37 cellular contexts compared by ENCODE assay signal in the genomic region with DNA sequence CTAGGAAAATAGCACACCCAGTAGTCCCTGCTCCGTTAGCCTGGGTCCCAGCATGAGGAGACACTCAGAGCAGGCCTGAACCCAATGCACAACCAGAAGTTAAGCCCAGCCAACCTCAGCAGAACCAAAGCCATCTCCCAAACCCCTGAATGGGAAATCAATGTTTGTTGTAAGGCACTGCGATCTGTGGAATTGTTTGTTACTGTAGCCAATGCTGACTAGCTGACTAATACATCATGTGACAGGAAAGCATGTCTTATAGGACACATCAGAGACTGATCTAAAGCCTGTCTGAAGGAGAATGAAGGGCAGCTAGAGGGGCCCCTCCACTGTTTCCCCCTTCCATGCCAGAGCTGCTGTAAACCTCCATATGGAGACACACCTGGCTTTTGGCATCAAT.
A peak's percentile ranks its signal among the peaks of the same experiment; 100 is the strongest.
DNase-seq lines count a peak whose midpoint lies in the region; ATAC-seq, FAIRE-seq and TF ChIP-seq lines count a peak whose summit lies in the region.
"Had no signal": no experiment of that assay in that cellular context is flagged by ENCODE, and none has a peak within 500 bp of the region (broad histone marks: within the 10 kb centered on the region; RNA-seq: fewer than 3 reads in every experiment).

No MANE protein-coding gene starts in this region.

- no peak overlapping the region for H3K4me3 Mint-ChIP-seq in T-cell
- H3K4me3 Mint-ChIP-seq: B cell; CD14-positive monocyte; CD4-positive, alpha-beta memory T cell; CD4-positive, alpha-beta T cell; CD4-positive, CD25-positive, alpha-beta regulatory T cell; CD8-positive, alpha-beta memory T cell; CD8-positive, alpha-beta T cell had no signal

- H3K4me3 ChIP-seq in HepG2 (replicated peaks in 1 of 3; ENCODE audit: insufficient read depth in 1 of 3, low read depth in 2 of 3, low read length in 3 of 3) (no peak overlapping the region), right lobe of liver (no peak overlapping the region), K562 (no peak overlapping the region)
- H3K4me3 ChIP-seq: A549; BLaER1; BLaER1 treated with 17β-estradiol and CSF1 and Interleukin-3, amounts not matched to agents 10 nM and 100 nM had no signal

- 7% methylated on average over 2 of the region's 2 CpGs for WGBS in HepG2 (ENCODE audit: low lambda C conversion rate)
- WGBS in right lobe of liver (ENCODE audit: insufficient coverage, low coverage, low lambda C conversion rate, missing lambda C conversion rate): 65% methylated on average over 2 of the region's 2 CpGs
- WGBS in K562 (ENCODE audit: insufficient coverage, low coverage, missing lambda C conversion rate): 0% methylated on average over 2 of the region's 2 CpGs

- peak; percentile 14 for DNase-seq in NCI-H2171 treated with DMSO at 0.1 percent for 48 hours (lab: John Stamatoyannopoulos, UW)
- DNase-seq in NCI-H2171 (lab: John Stamatoyannopoulos, UW): no peak
- peak; percentile 40 for DNase-seq in NCI-H82 (lab: John Stamatoyannopoulos, UW)
- no peak for DNase-seq in NCI-H82 treated with DMSO at 0.1 percent for 48 hours (lab: John Stamatoyannopoulos, UW; ENCODE audit: unreplicated experiment)
- DNase-seq in HepG2 (ENCODE audit: low spot score): no peak
- DNase-seq in right lobe of liver: no peak
- no peak for DNase-seq in K562 (ENCODE audit: extremely low read depth in 1 of 4, low spot score in 3 of 4)
- no peak for DNase-seq in T-cell
- DNase-seq: 8988T; ACHN; AML-193; BE2C; C1 segment of cervical spinal cord; Caco-2; Calu3; CD4-positive, alpha-beta memory T cell; CD4-positive, alpha-beta T cell; CD4-positive, CD25-positive, alpha-beta regulatory T cell; CD8-positive, alpha-beta memory T cell; CD8-positive, alpha-beta T cell; COR-L47; DMS 273 treated with DMSO at 0.1 percent for 48 hours; DMS153; DMS53; DMS79; DMS79 treated with DMSO at 0.1 percent for 48 hours; DND-41; EL had no signal

- H3K4me2 ChIP-seq in HepG2 (ENCODE audit: low read depth, low read length): no peak overlapping the region
- no peak overlapping the region for H3K4me2 ChIP-seq in K562 (ENCODE audit: insufficient read depth, low read length)
- H3K4me2 ChIP-seq: A549; BLaER1; BLaER1 treated with 17β-estradiol and CSF1 and Interleukin-3, amounts not matched to agents 10 nM and 100 nM had no signal

- no peak overlapping the region for H3K27ac ChIP-seq in HepG2 (ENCODE audit: extremely low read length, insufficient read depth, low read length)
- no peak overlapping the region for H3K27ac ChIP-seq in right lobe of liver
- no peak overlapping the region for H3K27ac ChIP-seq in K562 (ENCODE audit: extremely low read depth, low read depth, low read length)
- H3K27ac ChIP-seq: 22Rv1; A549; BLaER1; BLaER1 treated with 17β-estradiol and CSF1 and Interleukin-3, amounts not matched to agents 10 nM and 100 nM; C4-2B had no signal

- H3K79me2 ChIP-seq in HepG2 (ENCODE audit: insufficient read depth, low read length) (no peaks in the 10 kb centered on the region), K562 (ENCODE audit: control insufficient read depth, insufficient read depth, low read length) (no peaks in the 10 kb centered on the region)

- peaks cover 0 to 6% (median 0%) of the 10 kb centered on the region in 3 donors for H3K9me3 Mint-ChIP-seq in T-cell
- H3K9me3 Mint-ChIP-seq: CD4-positive, alpha-beta T cell; CD8-positive, alpha-beta T cell had no signal

- no peaks in the 10 kb centered on the region for H3K4me1 ChIP-seq in HepG2 (ENCODE audit: insufficient read depth, low read length)
- no peaks in the 10 kb centered on the region for H3K4me1 ChIP-seq in right lobe of liver
- H3K4me1 ChIP-seq in K562 (replicated peaks in 1 of 2; ENCODE audit: control insufficient read depth in 2 of 2, insufficient read depth in 2 of 2, low read length in 2 of 2): no peaks in the 10 kb centered on the region
- H3K4me1 ChIP-seq: A549; BLaER1; BLaER1 treated with 17β-estradiol and CSF1 and Interleukin-3, amounts not matched to agents 10 nM and 100 nM; Caco-2 had no signal

- H2AFZ ChIP-seq in HepG2 (ENCODE audit: low read length) (no peak overlapping the region), K562 (ENCODE audit: low read depth, low read length) (no peak overlapping the region)

- no peaks in the 10 kb centered on the region for H4K20me1 ChIP-seq in HepG2 (ENCODE audit: insufficient read depth, low read length)
- no peaks in the 10 kb centered on the region for H4K20me1 ChIP-seq in K562 (replicated peaks; ENCODE audit: control insufficient read depth, insufficient read depth, low read length)
- H4K20me1 ChIP-seq: BLaER1; BLaER1 treated with 17β-estradiol and CSF1 and Interleukin-3, amounts not matched to agents 10 nM and 100 nM had no signal

- no peaks in the 10 kb centered on the region for H3K9me3 ChIP-seq in HepG2 (ENCODE audit: low read length)
- H3K9me3 ChIP-seq in right lobe of liver: no peaks in the 10 kb centered on the region
- H3K9me3 ChIP-seq in K562 (replicated peaks; ENCODE audit: control insufficient read depth, insufficient read depth, low read depth, low read length): no peaks in the 10 kb centered on the region
- H3K9me3 ChIP-seq: A549, BE2C, BLaER1, Caco-2 had no signal

- CTCF ChIA-PET in HepG2 (lab: Yijun Ruan, JAX; ENCODE audit: low intra/inter-chr PET ratio, low total read pairs): no interaction called here
- CTCF ChIA-PET in K562 (lab: Yijun Ruan, JAX; ENCODE audit: low intra/inter-chr PET ratio): no interaction called here
- CTCF ChIA-PET in T-cell (lab: Charles Lee): no interaction called here

- TF ChIP-seq EP300 in HepG2 (IDR thresholded peaks at IDR 0.05; ENCODE audit: low read depth in 2 of 2, low read length in 2 of 2): no peak
- TF ChIP-seq EP300 in HepG2 (CRISPR knock-in tag; IDR thresholded peaks at IDR 0.05; ENCODE audit: borderline replicate concordance): no peak
- no peak for TF ChIP-seq EP300 in K562 (IDR thresholded peaks at IDR 0.05; ENCODE audit: low read length)

- no peaks in the 10 kb centered on the region for H3K9me1 ChIP-seq in K562 (ENCODE audit: control insufficient read depth, insufficient read depth, low read length)

- TF ChIP-seq CTCF in HepG2 (CRISPR knock-in tag; IDR thresholded peaks at IDR 0.05) (no peak), right lobe of liver (IDR thresholded peaks at IDR 0.05) (no peak), K562 (IDR thresholded peaks at IDR 0.05 in 2 of 3, conservative IDR thresholded peaks at IDR 0.05 in 1 of 3; ENCODE audit: insufficient read depth in 2 of 3, low read depth in 1 of 3, low read length in 3 of 3) (no peak)

- no peaks in the 10 kb centered on the region for H3K4me1 Mint-ChIP-seq in T-cell
- H3K4me1 Mint-ChIP-seq: B cell; CD14-positive monocyte; CD4-positive, alpha-beta memory T cell; CD4-positive, CD25-positive, alpha-beta regulatory T cell; CD8-positive, alpha-beta memory T cell had no signal

- no peaks in the 10 kb centered on the region for H3K36me3 Mint-ChIP-seq in T-cell
- H3K36me3 Mint-ChIP-seq: CD14-positive monocyte; CD4-positive, alpha-beta memory T cell; CD4-positive, CD25-positive, alpha-beta regulatory T cell; CD8-positive, alpha-beta T cell had no signal

- intact Hi-C loops in HepG2 (cut with micrococcal nuclease; ENCODE audit: unreplicated experiment) (no loop called here), right lobe of liver (cut with DNase I) (no loop called here), K562 (cut with micrococcal nuclease) (no loop called here)

- TF ChIP-seq POLR2A in HepG2 (IDR thresholded peaks at IDR 0.05; ENCODE audit: insufficient read depth in 1 of 2, low read depth in 2 of 2, low read length in 2 of 2): no peak
- TF ChIP-seq POLR2A in right lobe of liver (IDR thresholded peaks at IDR 0.05): no peak
- TF ChIP-seq POLR2A in K562 (conservative IDR thresholded peaks at IDR 0.05): no peak

- H3K27me3 ChIP-seq in HepG2 (ENCODE audit: control insufficient read depth in 1 of 2, insufficient read depth in 2 of 2, low read length in 2 of 2) (peaks cover 1 to 58% of the 10 kb centered on the region in 2 experiments; a peak in 3 of 5 replicates), right lobe of liver (no peaks in the 10 kb centered on the region), K562 (ENCODE audit: control insufficient read depth in 2 of 2, insufficient read depth in 2 of 2, low read length in 2 of 2) (peaks cover 0 to 24% of the 10 kb centered on the region in 2 experiments; a peak in 2 of 5 replicates)
- H3K27me3 ChIP-seq: BE2C; BLaER1; BLaER1 treated with 17β-estradiol and CSF1 and Interleukin-3, amounts not matched to agents 10 nM and 100 nM had no signal

- H3K9ac ChIP-seq in HepG2 (ENCODE audit: insufficient read depth, low read depth, low read length) (no peak overlapping the region), K562 (ENCODE audit: insufficient read depth in 1 of 2, low read depth in 2 of 2, low read length in 2 of 2) (no peak overlapping the region)
- H3K9ac ChIP-seq: BLaER1; BLaER1 treated with 17β-estradiol and CSF1 and Interleukin-3, amounts not matched to agents 10 nM and 100 nM had no signal

- FAIRE-seq in HepG2 (lab: Jason Lieb, UNC) (no peak), K562 (lab: Jason Lieb, UNC) (no peak)
- FAIRE-seq: A204.1, A549, D721Med had no signal

- POLR2A ChIA-PET in HepG2 (lab: Yijun Ruan, JAX) (no interaction called here), K562 (lab: Yijun Ruan, JAX) (interaction anchor here (0.6 kb wide), 1 partner anchor 19 kb away, joined by 3 read pairs; no protein-coding TSS in a partner anchor), T-cell (lab: Charles Lee) (no interaction called here)

- ATAC-seq in HepG2 (no peak), right lobe of liver (no peak), K562 (no peak), T-cell (replicated peaks in 1 of 4) (no peak)
- ATAC-seq: A549; CD8-positive, alpha-beta T cell had no signal

- H3K27ac Mint-ChIP-seq in T-cell: no peak overlapping the region
- H3K27ac Mint-ChIP-seq: B cell; CD14-positive monocyte; CD4-positive, alpha-beta memory T cell; CD4-positive, alpha-beta T cell; CD8-positive, alpha-beta memory T cell; CD8-positive, alpha-beta T cell had no signal

- no peak for TF ChIP-seq RAD21 in HepG2 (CRISPR knock-in tag; IDR thresholded peaks at IDR 0.05)
- no peak for TF ChIP-seq RAD21 in K562 (CRISPR knock-in tag; conservative IDR thresholded peaks at IDR 0.05 in 1 of 2, IDR thresholded peaks at IDR 0.05 in 1 of 2)

- in situ Hi-C loops in HepG2 (cut with HindIII; ENCODE audit: extremely low pct_ligation_motif_present, low pct_unique_long_range_greater_than_20kb): no loop called here
- in situ Hi-C loops in K562 (cut with MboI): no loop called here

- H3K36me3 ChIP-seq in HepG2 (replicated peaks in 1 of 2; ENCODE audit: control insufficient read depth in 1 of 2, insufficient read depth in 2 of 2, low read length in 2 of 2): no peaks in the 10 kb centered on the region
- H3K36me3 ChIP-seq in right lobe of liver: no peaks in the 10 kb centered on the region
- H3K36me3 ChIP-seq in K562 (ENCODE audit: control insufficient read depth, insufficient read depth, low read length): no peaks in the 10 kb centered on the region
- H3K36me3 ChIP-seq: BE2C; BLaER1; BLaER1 treated with 17β-estradiol and CSF1 and Interleukin-3, amounts not matched to agents 10 nM and 100 nM had no signal

- H3K27me3 Mint-ChIP-seq in T-cell: peaks cover 0 to 13% of the 10 kb centered on the region in 2 donors
- H3K27me3 Mint-ChIP-seq: CD4-positive, alpha-beta T cell had no signal

- no TSS peak for BruUV-seq in HepG2 (replicated peaks; lab: Mats Ljungman, UMichigan)
- BruUV-seq in K562 (replicated peaks; lab: Mats Ljungman, UMichigan): no TSS peak

TF ChIP-seq in HepG2, 621 proteins besides CTCF, POLR2A, EP300 and RAD21 (continues in another document):
- TF ChIP-seq RBAK (CRISPR knock-in tag; IDR thresholded peaks at IDR 0.05): peak; percentile 92

Comparison
In these comparisons a context has a peak if more than half of its experiments do, and no peak if none do; other contexts are left out.
1. DNase-seq: peak in NCI-H2171 treated with DMSO at 0.1 percent for 48 hours (single experiment) and NCI-H82 (single experiment); none in NCI-H2171 (single experiment), NCI-H82 treated with DMSO at 0.1 percent for 48 hours (single experiment), HepG2 (single experiment), right lobe of liver (0 of 3), K562 (0 of 4) and T-cell (0 of 34).